In the genomic region with DNA sequence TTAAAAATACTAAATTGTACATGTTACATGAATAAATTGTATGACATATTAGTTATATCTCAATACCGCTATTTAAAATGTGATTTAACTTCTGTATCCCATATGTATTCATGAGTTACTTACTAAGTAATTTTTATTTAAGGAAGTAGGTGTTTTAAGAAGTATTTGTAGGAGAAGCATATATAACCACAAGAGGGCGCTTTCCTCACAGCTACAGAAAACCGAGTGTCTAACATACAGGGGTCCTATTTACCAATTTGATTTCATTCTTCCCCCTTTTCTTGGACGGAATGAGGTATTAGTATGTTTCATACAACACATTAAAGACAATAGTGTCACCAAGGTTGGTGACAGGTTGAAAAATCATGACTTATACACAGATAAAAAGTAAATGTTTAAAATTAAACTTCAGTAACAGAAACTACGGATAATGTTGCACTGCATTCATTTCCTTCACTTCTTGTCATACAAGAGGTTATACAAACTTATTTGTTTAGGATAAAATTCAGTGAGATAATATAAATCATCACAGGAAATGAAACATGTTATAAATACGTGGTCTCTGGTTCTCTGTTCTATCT, we compare ENCODE assay signal across 8 cellular contexts.
DNase-seq lines count a peak whose midpoint lies in the region; ATAC-seq and FAIRE-seq lines count a peak whose summit lies in the region.

No MANE protein-coding gene starts in this region.

- no peaks in the 10 kb centered on the region for H3K9me3 ChIP-seq in CD4-positive, alpha-beta memory T cell (ENCODE audit: control insufficient read depth in 1 of 2, low read length in 2 of 2)

- ATAC-seq in sciatic nerve = peak; percentile 34

- H3K27ac Mint-ChIP-seq in CD4-positive, alpha-beta memory T cell = no peak overlapping the region

- no peaks in the 10 kb centered on the region for H3K27me3 ChIP-seq in CD4-positive, alpha-beta memory T cell (ENCODE audit: insufficient read depth, low read length)

- no peaks in the 10 kb centered on the region for H3K4me1 ChIP-seq in CD4-positive, alpha-beta memory T cell (ENCODE audit: insufficient read depth, low read length)

- H3K27ac ChIP-seq in CD4-positive, alpha-beta memory T cell (ENCODE audit: low read depth, low read length) = no peak overlapping the region

- H3K27me3 Mint-ChIP-seq in CD4-positive, alpha-beta memory T cell = peaks cover 0 to 4% of the 10 kb centered on the region in 2 donors

- CTCF ChIA-PET in CD4-positive, alpha-beta memory T cell (lab: Charles Lee; ENCODE audit: partially characterized antibody) = no interaction called here

- H3K4me3 Mint-ChIP-seq in CD4-positive, alpha-beta memory T cell = no peak overlapping the region

- no peaks in the 10 kb centered on the region for H3K36me3 Mint-ChIP-seq in CD4-positive, alpha-beta memory T cell

- peak; percentile 79 for DNase-seq in G401 (ENCODE audit: low spot score)
- DNase-seq in M059J (ENCODE audit: low read depth) = peak; percentile 31
- peak; percentile 24 for DNase-seq in SKM-1 (lab: John Stamatoyannopoulos, UW; ENCODE audit: unreplicated experiment)
- peak in 1 of 2 donors; percentile 21 for DNase-seq in frontal cortex (ENCODE audit: low spot score in 2 of 2)
- DNase-seq in sciatic nerve (ENCODE audit: low spot score) = no peak
- no peak for DNase-seq in activated CD4-positive, alpha-beta T cell treated with anti-CD3 and anti-CD28 coated beads for 48 hours
- no peak for DNase-seq in CD4-positive, alpha-beta memory T cell
- DNase-seq in GM19238 (ENCODE audit: insufficient read length, low spot score) = no peak

- peak; percentile 80 for FAIRE-seq in frontal cortex (lab: Jason Lieb, UNC)

- intact Hi-C loops in sciatic nerve (cut with DNase I) = no loop called here
- intact Hi-C loops in CD4-positive, alpha-beta memory T cell (cut with micrococcal nuclease) = no loop called here

- in situ Hi-C loops in G401 (cut with HindIII; ENCODE audit: low sequenced_read_pairs) = no loop called here

- no peak overlapping the region for H3K4me3 ChIP-seq in CD4-positive, alpha-beta memory T cell (ENCODE audit: low read length in 2 of 2)

- peaks cover 0 to 1% (median 0%) of the 10 kb centered on the region in 4 donors for H3K4me1 Mint-ChIP-seq in CD4-positive, alpha-beta memory T cell

- H3K36me3 ChIP-seq in CD4-positive, alpha-beta memory T cell (ENCODE audit: insufficient read depth, low read length) = no peaks in the 10 kb centered on the region

- peaks cover 0 to 2% (median 0%) of the 10 kb centered on the region in 8 donors for H3K9me3 Mint-ChIP-seq in CD4-positive, alpha-beta memory T cell

- POLR2A ChIA-PET in CD4-positive, alpha-beta memory T cell (lab: Charles Lee; ENCODE audit: partially characterized antibody) = no interaction called here

Comparison
In these comparisons a context has a peak if more than half of its experiments do, and no peak if none do; other contexts are left out.
1. DNase-seq: peak in G401 (single experiment), M059J (single experiment) and SKM-1 (single experiment); none in sciatic nerve (single experiment), activated CD4-positive, alpha-beta T cell treated with anti-CD3 and anti-CD28 coated beads for 48 hours (single experiment), CD4-positive, alpha-beta memory T cell (0 of 5) and GM19238 (single experiment).